In the genomic region with DNA sequence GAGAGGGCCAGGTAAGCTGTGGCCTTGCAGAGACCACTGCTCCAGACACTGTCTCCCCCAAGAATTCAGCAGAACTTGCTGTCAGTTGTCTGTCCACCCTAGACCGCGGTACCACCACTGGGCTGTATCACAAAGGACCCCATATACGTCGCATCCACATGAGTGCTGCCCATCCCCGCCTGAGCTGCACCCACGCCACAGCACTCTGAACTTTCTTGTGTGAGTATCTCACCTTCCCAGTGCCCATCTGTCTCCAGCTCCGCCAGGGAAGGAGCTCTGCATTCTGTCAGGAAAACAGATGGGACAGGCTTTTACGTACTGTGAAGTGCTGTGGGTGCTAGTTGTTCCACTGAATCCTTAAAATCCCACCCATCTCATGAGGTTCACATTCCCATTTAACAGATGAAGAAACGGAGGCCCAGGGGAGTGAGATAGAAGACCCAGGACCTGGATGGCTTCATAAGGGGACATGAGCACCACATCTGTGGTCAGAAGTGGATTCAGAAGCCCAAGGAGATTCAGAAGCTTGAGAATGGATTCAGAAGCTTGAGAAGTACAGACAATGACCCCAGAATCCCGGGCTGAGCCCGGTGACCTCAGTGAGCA, we compare ENCODE assay signal across 1 cellular context.
TF ChIP-seq lines count a peak whose summit lies in the region.

No MANE protein-coding gene starts in this region.

TF ChIP-seq in HCT116, 20 proteins besides CTCF, POLR2A, EP300 and RAD21 (continued from another document):
- TF ChIP-seq, protein P1, sequence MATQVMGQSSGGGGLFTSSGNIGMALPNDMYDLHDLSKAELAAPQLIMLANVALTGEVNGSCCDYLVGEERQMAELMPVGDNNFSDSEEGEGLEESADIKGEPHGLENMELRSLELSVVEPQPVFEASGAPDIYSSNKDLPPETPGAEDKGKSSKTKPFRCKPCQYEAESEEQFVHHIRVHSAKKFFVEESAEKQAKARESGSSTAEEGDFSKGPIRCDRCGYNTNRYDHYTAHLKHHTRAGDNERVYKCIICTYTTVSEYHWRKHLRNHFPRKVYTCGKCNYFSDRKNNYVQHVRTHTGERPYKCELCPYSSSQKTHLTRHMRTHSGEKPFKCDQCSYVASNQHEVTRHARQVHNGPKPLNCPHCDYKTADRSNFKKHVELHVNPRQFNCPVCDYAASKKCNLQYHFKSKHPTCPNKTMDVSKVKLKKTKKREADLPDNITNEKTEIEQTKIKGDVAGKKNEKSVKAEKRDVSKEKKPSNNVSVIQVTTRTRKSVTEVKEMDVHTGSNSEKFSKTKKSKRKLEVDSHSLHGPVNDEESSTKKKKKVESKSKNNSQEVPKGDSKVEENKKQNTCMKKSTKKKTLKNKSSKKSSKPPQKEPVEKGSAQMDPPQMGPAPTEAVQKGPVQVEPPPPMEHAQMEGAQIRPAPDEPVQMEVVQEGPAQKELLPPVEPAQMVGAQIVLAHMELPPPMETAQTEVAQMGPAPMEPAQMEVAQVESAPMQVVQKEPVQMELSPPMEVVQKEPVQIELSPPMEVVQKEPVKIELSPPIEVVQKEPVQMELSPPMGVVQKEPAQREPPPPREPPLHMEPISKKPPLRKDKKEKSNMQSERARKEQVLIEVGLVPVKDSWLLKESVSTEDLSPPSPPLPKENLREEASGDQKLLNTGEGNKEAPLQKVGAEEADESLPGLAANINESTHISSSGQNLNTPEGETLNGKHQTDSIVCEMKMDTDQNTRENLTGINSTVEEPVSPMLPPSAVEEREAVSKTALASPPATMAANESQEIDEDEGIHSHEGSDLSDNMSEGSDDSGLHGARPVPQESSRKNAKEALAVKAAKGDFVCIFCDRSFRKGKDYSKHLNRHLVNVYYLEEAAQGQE (IDR thresholded peaks at IDR 0.05; ENCODE audit: low read depth) = no peak
- no peak for TF ChIP-seq CEBPB (IDR thresholded peaks at IDR 0.05; ENCODE audit: low read depth)
- TF ChIP-seq YY1 (IDR thresholded peaks at IDR 0.05; ENCODE audit: extremely low read depth, insufficient replicate concordance, low read depth, low read length) = no peak
- TF ChIP-seq POLR2AphosphoS5 (IDR thresholded peaks at IDR 0.05; ENCODE audit: low read depth, low read length) = no peak
- TF ChIP-seq JUND (IDR thresholded peaks at IDR 0.05) = no peak
- no peak for TF ChIP-seq SRF (IDR thresholded peaks at IDR 0.05; ENCODE audit: low read depth)
- TF ChIP-seq CBX3 (IDR thresholded peaks at IDR 0.05; ENCODE audit: low read depth) = no peak
- no peak for TF ChIP-seq SIN3A (IDR thresholded peaks at IDR 0.05; ENCODE audit: low read depth)
- TF ChIP-seq, protein P2, sequence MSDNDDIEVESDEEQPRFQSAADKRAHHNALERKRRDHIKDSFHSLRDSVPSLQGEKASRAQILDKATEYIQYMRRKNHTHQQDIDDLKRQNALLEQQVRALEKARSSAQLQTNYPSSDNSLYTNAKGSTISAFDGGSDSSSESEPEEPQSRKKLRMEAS (IDR thresholded peaks at IDR 0.05) = no peak
- TF ChIP-seq ZFX (IDR thresholded peaks at IDR 0.05) = no peak
TF ChIP-seq in HCT116: peak in this region for 0.
